15 cellular contexts compared by ENCODE assay signal in genomic region chr9:93963969-93964368, GRCh38. TPM values are rescaled to one million over a fixed set of nuclear protein-coding genes. Genes with fewer than 3 reads are reported as not detected.
"Had no signal": no experiment of that assay in that cellular context is flagged by ENCODE, and none has a peak within 500 bp of the region (broad histone marks: within the 10 kb centered on the region; RNA-seq: fewer than 3 reads in every experiment).

No MANE protein-coding gene starts in this region.

- H3K36me3 ChIP-seq: spleen, transverse colon had no signal

- H3K9me3 ChIP-seq: spleen, transverse colon had no signal

- H3K27ac ChIP-seq: spleen, transverse colon had no signal

- DNase-seq: activated CD4-positive, alpha-beta T cell treated with anti-CD3 and anti-CD28 coated beads for 1 hour; activated CD4-positive, alpha-beta T cell treated with anti-CD3 and anti-CD28 coated beads, Interleukin-2, amount 50 U/mL, for 48 hours; activated naive CD4-positive, alpha-beta T cell treated with anti-CD3 and anti-CD28 coated beads, Interleukin-2, amount 10 ng/mL, durations not matched to agents 7 days and 5 days; central memory CD4-positive, alpha-beta T cell; dermis blood vessel endothelial cell; right cardiac atrium; spleen; stimulated activated CD4-positive, alpha-beta T cell treated with anti-CD3 and anti-CD28 coated beads, Interleukin-1b, Interleukin-23, amount 100 ng/mL, for 48 hours; substantia nigra; T-helper 9 cell; transverse colon had no signal

- H3K4me3 ChIP-seq: lung, spleen, transverse colon had no signal

- ATAC-seq: naive thymus-derived CD4-positive, alpha-beta T cell; right cardiac atrium; stimulated activated memory B cell treated with anti-CD40 and anti-IgM and Interleukin-4, amounts not matched to agents 10 μg/mL and 1 μg/mL and 100 μg/mL, for 72 hours had no signal

RNA-seq across cellular contexts. Expression of gene BARX1, which starts 8.8 kb away (rescaled TPM):
- total RNA-seq: dermis blood vessel endothelial cell, lung, mononuclear cell, right cardiac atrium, spleen, transverse colon had no signal
